Comparison of ENCODE assay signal across 17 cellular contexts in genomic region chr7:149637911-149638565, GRCh38.
A peak's percentile ranks its signal among the peaks of the same experiment; 100 is the strongest.
DNase-seq lines count a peak whose midpoint lies in the region; ATAC-seq lines count a peak whose summit lies in the region.
"Had no signal": no experiment of that assay in that cellular context is flagged by ENCODE, and none has a peak within 500 bp of the region (broad histone marks: within the 10 kb centered on the region; RNA-seq: fewer than 3 reads in every experiment).

No MANE protein-coding gene starts in this region.

- no peak overlapping the region for H3K27ac Mint-ChIP-seq in activated CD8-positive, alpha-beta memory T cell treated with anti-CD3 and anti-CD28 coated beads, Interleukin-2, amount 10 ng/mL, durations not matched to agents 7 days and 5 days
- H3K27ac Mint-ChIP-seq: B cell; CD4-positive, alpha-beta T cell had no signal

- peak; percentile 24 for DNase-seq in activated CD8-positive, alpha-beta memory T cell treated with anti-CD3 and anti-CD28 coated beads for 24 hours
- no peak for DNase-seq in activated CD8-positive, alpha-beta memory T cell treated with anti-CD3 and anti-CD28 coated beads, Interleukin-2, amount 10 ng/mL, durations not matched to agents 7 days and 5 days
- DNase-seq in NCI-H524 (lab: John Stamatoyannopoulos, UW) (peak; percentile 61 to 79), mesenteric fat pad (ENCODE audit: low spot score) (peak; percentile 53), posterior vena cava (ENCODE audit: low spot score) (peak; percentile 50), NCI-H446 treated with DMSO at 0.1 percent for 48 hours (lab: John Stamatoyannopoulos, UW) (no peak), AG08396 (ENCODE audit: low spot score) (no peak)
- DNase-seq in stimulated activated CD4-positive, alpha-beta T cell treated with anti-CD3 and anti-CD28 coated beads, Interleukin-15, amount 100 ng/mL, for 24 hours, result no peak
- DNase-seq: ACHN; C1 segment of cervical spinal cord; Calu3; CD4-positive, alpha-beta T cell; DMS153; DMS79 treated with DMSO at 0.1 percent for 48 hours; EL; GOT3 had no signal

- H3K36me3 Mint-ChIP-seq in activated CD8-positive, alpha-beta memory T cell treated with anti-CD3 and anti-CD28 coated beads, Interleukin-2, amount 10 ng/mL, durations not matched to agents 7 days and 5 days, result no peaks in the 10 kb centered on the region

- intact Hi-C loops in posterior vena cava (cut with DNase I), result no loop called here

- ATAC-seq in activated CD8-positive, alpha-beta memory T cell treated with anti-CD3 and anti-CD28 coated beads, Interleukin-2, amount 10 ng/mL, durations not matched to agents 7 days and 5 days, result no peak

- no peaks in the 10 kb centered on the region for H3K4me1 Mint-ChIP-seq in activated CD8-positive, alpha-beta memory T cell treated with anti-CD3 and anti-CD28 coated beads, Interleukin-2, amount 10 ng/mL, durations not matched to agents 7 days and 5 days
- H3K4me1 Mint-ChIP-seq: B cell had no signal

- no peaks in the 10 kb centered on the region for H3K9me3 Mint-ChIP-seq in activated CD8-positive, alpha-beta memory T cell treated with anti-CD3 and anti-CD28 coated beads, Interleukin-2, amount 10 ng/mL, durations not matched to agents 7 days and 5 days (ENCODE audit: low read depth)
- H3K9me3 Mint-ChIP-seq: CD4-positive, alpha-beta T cell had no signal

- no peak overlapping the region for H3K4me3 Mint-ChIP-seq in activated CD8-positive, alpha-beta memory T cell treated with anti-CD3 and anti-CD28 coated beads, Interleukin-2, amount 10 ng/mL, durations not matched to agents 7 days and 5 days
- H3K4me3 Mint-ChIP-seq: B cell; CD4-positive, alpha-beta T cell had no signal

- CTCF ChIA-PET in activated CD8-positive, alpha-beta memory T cell treated with anti-CD3 and anti-CD28 coated beads, Interleukin-2, amount 10 ng/mL, durations not matched to agents 7 days and 5 days (lab: Charles Lee), result interaction anchor here (0.9 to 1.1 kb wide), 2 partner anchors 9 to 13 kb away, joined by 3 read pairs; no protein-coding TSS in a partner anchor

- H3K27me3 Mint-ChIP-seq in activated CD8-positive, alpha-beta memory T cell treated with anti-CD3 and anti-CD28 coated beads, Interleukin-2, amount 10 ng/mL, durations not matched to agents 7 days and 5 days, result peaks cover 28% of the 10 kb centered on the region

Comparison
In these comparisons a context has a peak if more than half of its experiments do, and no peak if none do; other contexts are left out.
1. DNase-seq: peak in activated CD8-positive, alpha-beta memory T cell treated with anti-CD3 and anti-CD28 coated beads for 24 hours (single experiment), NCI-H524 (2 of 2), mesenteric fat pad (single experiment) and posterior vena cava (single experiment); none in activated CD8-positive, alpha-beta memory T cell treated with anti-CD3 and anti-CD28 coated beads, Interleukin-2, amount 10 ng/mL, durations not matched to agents 7 days and 5 days (single experiment), stimulated activated CD4-positive, alpha-beta T cell treated with anti-CD3 and anti-CD28 coated beads, Interleukin-15, amount 100 ng/mL, for 24 hours (single experiment), NCI-H446 treated with DMSO at 0.1 percent for 48 hours (single experiment) and AG08396 (single experiment).